17 cellular contexts compared by ENCODE assay signal in the genomic region with DNA sequence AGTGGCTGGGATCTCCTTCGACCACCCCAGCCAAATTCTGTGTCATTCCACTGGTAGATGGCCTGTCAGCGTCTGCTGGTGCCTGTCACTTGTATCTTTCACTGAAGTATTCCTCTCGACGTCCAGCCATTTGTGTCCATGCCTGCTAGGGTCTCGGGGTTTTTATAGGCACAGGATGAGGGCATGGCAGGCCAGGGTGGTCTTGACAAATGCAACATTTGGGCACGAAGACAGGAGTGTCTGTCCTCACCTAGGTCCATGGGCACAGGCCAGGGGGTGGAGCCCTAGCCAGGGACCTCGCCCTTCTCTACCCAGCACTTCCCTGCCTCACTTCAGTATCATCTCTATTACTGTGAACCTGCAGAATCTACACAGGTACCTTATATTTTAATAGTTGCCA.
DNase-seq lines count a peak whose midpoint lies in the region; ATAC-seq and TF ChIP-seq lines count a peak whose summit lies in the region.
"Had no signal": no experiment of that assay in that cellular context is flagged by ENCODE, and none has a peak within 500 bp of the region (broad histone marks: within the 10 kb centered on the region; RNA-seq: fewer than 3 reads in every experiment).

No MANE protein-coding gene starts in this region.

- H4K91ac ChIP-seq in H9 (ENCODE audit: insufficient read length, low read depth, low read length) = no peak overlapping the region

- no peaks in the 10 kb centered on the region for H3K79me1 ChIP-seq in H9 (ENCODE audit: insufficient read depth, low read depth, low read length, poor library complexity, severe bottlenecking)

- no peaks in the 10 kb centered on the region for H3K36me3 Mint-ChIP-seq in H9 (ENCODE audit: insufficient read depth in 1 of 3, low read depth in 3 of 3)
- no peaks in the 10 kb centered on the region for H3K36me3 Mint-ChIP-seq in nephron progenitor cell (ENCODE audit: low read depth)
- H3K36me3 Mint-ChIP-seq: CD8-positive, alpha-beta T cell had no signal

- H3K4me2 ChIP-seq in H9 (ENCODE audit: insufficient read depth, insufficient read length, low read length) = no peak overlapping the region
- H3K4me2 ChIP-seq: A549; BLaER1 treated with 17β-estradiol and CSF1 and Interleukin-3, amounts not matched to agents 10 nM and 100 nM had no signal

- no peak overlapping the region for H3K4me3 ChIP-seq in aorta (ENCODE audit: low read length in 2 of 2)
- H3K4me3 ChIP-seq: A549; BLaER1 treated with 17β-estradiol and CSF1 and Interleukin-3, amounts not matched to agents 10 nM and 100 nM had no signal

- no peaks in the 10 kb centered on the region for H3K36me3 ChIP-seq in aorta (ENCODE audit: control insufficient read depth in 1 of 2, insufficient read depth in 2 of 2, low read length in 1 of 2)
- H3K36me3 ChIP-seq: BLaER1 treated with 17β-estradiol and CSF1 and Interleukin-3, amounts not matched to agents 10 nM and 100 nM had no signal

- H2AK5ac ChIP-seq in H9 (ENCODE audit: insufficient read length, low read length) = no peak overlapping the region

- H2BK120ac ChIP-seq in H9 (ENCODE audit: low read depth, low read length, poor library complexity, severe bottlenecking) = no peak overlapping the region

- H3K9me3 ChIP-seq in H9 (ENCODE audit: control insufficient read depth, low read depth, low read length) (no peaks in the 10 kb centered on the region), aorta (ENCODE audit: control insufficient read depth, low read length) (no peaks in the 10 kb centered on the region)
- H3K9me3 ChIP-seq: A549; BLaER1 treated with 17β-estradiol and CSF1 and Interleukin-3, amounts not matched to agents 10 nM and 100 nM; Caco-2 had no signal

- no peak overlapping the region for H2AFZ ChIP-seq in H9 (ENCODE audit: low read length)

- ATAC-seq in aorta (ENCODE audit: low FRiP score) (no peak), HG03135 (IDR thresholded peaks at IDR 0.05; ENCODE audit: unreplicated experiment) (no peak)
- ATAC-seq: A549; CD8-positive, alpha-beta T cell had no signal

- H4K5ac ChIP-seq in H9 (ENCODE audit: insufficient read length, low read depth, low read length) = no peak overlapping the region

- intact Hi-C loops in aorta (cut with DNase I) = no loop called here

- no peak for DNase-seq in H9
- DNase-seq in nephron progenitor cell = no peak
- peak; percentile 32 to 45 for DNase-seq in aorta
- no peak for DNase-seq in KBM-7
- DNase-seq: AML-193; Caco-2; Calu3; CD4-positive, alpha-beta T cell; DMS79 treated with DMSO at 0.1 percent for 48 hours; GF-D8 had no signal

- WGBS in H9 (ENCODE audit: extremely low coverage, insufficient read length, low lambda C conversion rate) = no CpG with 5 or more reads among the region's 7 CpGs
- 76% methylated on average over 7 of the region's 7 CpGs for WGBS in aorta, 2 donors

- H3K4me1 ChIP-seq in H9 (ENCODE audit: insufficient read depth, low read length) (no peaks in the 10 kb centered on the region), aorta (ENCODE audit: control insufficient read depth in 1 of 2, insufficient read depth in 2 of 2, low read length in 2 of 2) (no peaks in the 10 kb centered on the region)
- H3K4me1 ChIP-seq: A549; BLaER1 treated with 17β-estradiol and CSF1 and Interleukin-3, amounts not matched to agents 10 nM and 100 nM; Caco-2 had no signal

- H3K23me2 ChIP-seq in H9 (ENCODE audit: insufficient read length, low read depth, low read length, poor library complexity, severe bottlenecking) = no peaks in the 10 kb centered on the region

- no peak overlapping the region for H2BK15ac ChIP-seq in H9 (ENCODE audit: low read depth, low read length)

- no peak overlapping the region for H3K14ac ChIP-seq in H9 (ENCODE audit: insufficient read depth, low read length)

- H2BK5ac ChIP-seq in H9 (ENCODE audit: insufficient read length, low read length) = no peak overlapping the region

- no peak overlapping the region for H3K4me3 Mint-ChIP-seq in H9
- H3K4me3 Mint-ChIP-seq in nephron progenitor cell = no peak overlapping the region
- H3K4me3 Mint-ChIP-seq: B cell; CD4-positive, alpha-beta T cell; CD8-positive, alpha-beta T cell had no signal

- no peak overlapping the region for H3K9ac ChIP-seq in H9 (ENCODE audit: extremely low read depth, insufficient read length, low read length)
- H3K9ac ChIP-seq: BLaER1 treated with 17β-estradiol and CSF1 and Interleukin-3, amounts not matched to agents 10 nM and 100 nM had no signal

- H3K56ac ChIP-seq in H9 (ENCODE audit: insufficient read length, low read depth, low read length) = no peak overlapping the region

- peak overlapping the region; percentile 43 for H4K8ac ChIP-seq in H9 (replicated peaks; ENCODE audit: insufficient read length, low read depth, low read length)

- no peak for TF ChIP-seq CTCF in H9 (conservative IDR thresholded peaks at IDR 0.05)
- TF ChIP-seq CTCF in nephron progenitor cell (IDR thresholded peaks at IDR 0.05) = no peak

- no peaks in the 10 kb centered on the region for H3K9me3 Mint-ChIP-seq in H9
- H3K9me3 Mint-ChIP-seq in nephron progenitor cell = no peaks in the 10 kb centered on the region
- H3K9me3 Mint-ChIP-seq: CD4-positive, alpha-beta T cell; CD8-positive, alpha-beta T cell had no signal

- H3K23ac ChIP-seq in H9 (ENCODE audit: insufficient read length, low read depth, low read length) = no peak overlapping the region

- H3K27me3 Mint-ChIP-seq in H9 (ENCODE audit: low read depth) = no peaks in the 10 kb centered on the region
- H3K27me3 Mint-ChIP-seq in nephron progenitor cell (ENCODE audit: low read depth, poor library complexity) = no peaks in the 10 kb centered on the region
- H3K27me3 Mint-ChIP-seq: B cell; CD4-positive, alpha-beta T cell had no signal

- H3K27me3 ChIP-seq in H9 (ENCODE audit: insufficient read depth, low read length) (no peaks in the 10 kb centered on the region), aorta (ENCODE audit: control insufficient read depth in 1 of 2, insufficient read depth in 2 of 2, low read length in 1 of 2) (no peaks in the 10 kb centered on the region)
- H3K27me3 ChIP-seq: BLaER1 treated with 17β-estradiol and CSF1 and Interleukin-3, amounts not matched to agents 10 nM and 100 nM had no signal

- H3K4ac ChIP-seq in H9 (ENCODE audit: low read depth, low read length) = no peak overlapping the region

- H2BK20ac ChIP-seq in H9 (ENCODE audit: low read depth, low read length, poor library complexity, severe bottlenecking) = no peak overlapping the region

- H3K27ac Mint-ChIP-seq in H9 (no peak overlapping the region), nephron progenitor cell (peak overlapping the region; percentile 44)
- H3K27ac Mint-ChIP-seq: B cell; CD4-positive, alpha-beta T cell; CD8-positive, alpha-beta T cell had no signal

- no peak overlapping the region for H3K27ac ChIP-seq in H9 (ENCODE audit: insufficient read length, low read depth, low read length)
- no peak overlapping the region for H3K27ac ChIP-seq in aorta (ENCODE audit: low read depth in 1 of 2, low read length in 2 of 2)
- H3K27ac ChIP-seq: 22Rv1; A549; BLaER1 treated with 17β-estradiol and CSF1 and Interleukin-3, amounts not matched to agents 10 nM and 100 nM; C4-2B had no signal

- in situ Hi-C loops in KBM-7 (cut with MboI; ENCODE audit: low pct_unique_long_range_greater_than_20kb, low sequenced_read_pairs) = no loop called here

- H3K4me1 Mint-ChIP-seq in H9 (peaks cover 3 to 4% of the 10 kb centered on the region in 2 experiments; a peak in 2 of 4 replicates), nephron progenitor cell (no peaks in the 10 kb centered on the region)
- H3K4me1 Mint-ChIP-seq: B cell had no signal

- no peaks in the 10 kb centered on the region for H3K79me2 ChIP-seq in H9 (ENCODE audit: insufficient read depth, low read length)

- H3T11ph ChIP-seq in H9 (ENCODE audit: low read length) = no peak overlapping the region

- H2BK12ac ChIP-seq in H9 (ENCODE audit: insufficient read length, low read depth, low read length) = no peak overlapping the region

- no peak overlapping the region for H3K18ac ChIP-seq in H9 (ENCODE audit: insufficient read length, low read depth, low read length)

- H4K20me1 ChIP-seq in H9 (ENCODE audit: control insufficient read depth, insufficient read depth, insufficient read length) = no peaks in the 10 kb centered on the region
- H4K20me1 ChIP-seq: BLaER1 treated with 17β-estradiol and CSF1 and Interleukin-3, amounts not matched to agents 10 nM and 100 nM had no signal

Comparison
In these comparisons a context has a peak if more than half of its experiments do, and no peak if none do; other contexts are left out.
1. DNase-seq: peak in aorta (2 of 2); none in H9 (single experiment), nephron progenitor cell (single experiment) and KBM-7 (single experiment).